ENCODE assay signal across 16 cellular contexts in the genomic region with DNA sequence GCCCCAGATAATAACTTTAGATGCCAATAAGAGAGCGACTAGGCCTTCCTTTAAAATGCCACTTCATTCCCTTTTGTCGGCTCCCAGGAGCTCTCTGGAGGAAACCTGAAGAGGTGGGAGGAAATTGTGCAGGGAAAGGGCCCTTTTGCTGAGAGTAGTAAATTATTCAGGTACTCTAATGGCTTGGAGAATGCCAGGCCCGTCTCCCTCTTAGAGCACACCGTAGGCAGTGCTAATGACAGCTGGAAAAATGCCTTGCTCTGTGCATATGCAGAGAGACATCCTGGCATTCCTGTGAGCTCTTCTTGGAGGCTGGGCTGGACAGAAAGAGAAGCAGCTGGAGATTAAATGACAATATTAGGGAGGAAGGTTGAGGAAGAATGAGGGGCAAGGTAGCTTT.
"Had no signal": no experiment of that assay in that cellular context is flagged by ENCODE, and none has a peak within 500 bp of the region (broad histone marks: within the 10 kb centered on the region; RNA-seq: fewer than 3 reads in every experiment).

No MANE protein-coding gene starts in this region.

- H3K9me3 Mint-ChIP-seq: activated CD4-positive, alpha-beta memory T cell treated with anti-CD3 and anti-CD28 coated beads, Interleukin-2, amount 10 ng/mL, durations not matched to agents 7 days and 5 days had no signal

- H3K27me3 ChIP-seq: ascending aorta, thyroid gland had no signal

- H3K4me1 Mint-ChIP-seq: activated CD4-positive, alpha-beta memory T cell treated with anti-CD3 and anti-CD28 coated beads, Interleukin-2, amount 10 ng/mL, durations not matched to agents 7 days and 5 days; activated CD4-positive, alpha-beta T cell treated with anti-CD3 and anti-CD28 coated beads for 36 hours had no signal

- H3K27ac Mint-ChIP-seq: activated CD4-positive, alpha-beta memory T cell treated with anti-CD3 and anti-CD28 coated beads, Interleukin-2, amount 10 ng/mL, durations not matched to agents 7 days and 5 days; activated CD4-positive, alpha-beta T cell treated with anti-CD3 and anti-CD28 coated beads for 36 hours had no signal

- H3K4me1 ChIP-seq: ascending aorta, esophagus squamous epithelium, heart left ventricle, pancreas, stomach, thyroid gland had no signal

- H3K9me3 ChIP-seq: ascending aorta, esophagus squamous epithelium, heart left ventricle, pancreas, stomach, thyroid gland had no signal

- H3K36me3 ChIP-seq: ascending aorta, esophagus squamous epithelium, heart left ventricle, pancreas, stomach, thyroid gland had no signal

- H3K4me3 Mint-ChIP-seq: activated CD4-positive, alpha-beta memory T cell treated with anti-CD3 and anti-CD28 coated beads, Interleukin-2, amount 10 ng/mL, durations not matched to agents 7 days and 5 days; activated CD4-positive, alpha-beta T cell treated with anti-CD3 and anti-CD28 coated beads for 36 hours had no signal

- DNase-seq: activated CD4-positive, alpha-beta memory T cell treated with anti-CD3 and anti-CD28 coated beads, Interleukin-2, amount 10 ng/mL, durations not matched to agents 7 days and 5 days; activated CD4-positive, alpha-beta T cell treated with anti-CD3 and anti-CD28 coated beads for 36 hours; activated gamma-delta T cell; activated T-cell treated with anti-CD3 and anti-CD28 coated beads, Interleukin-2, amount 50 U/mL, for 48 hours; esophagus squamous epithelium; foreskin fibroblast; heart left ventricle; pancreas; stimulated activated CD4-positive, alpha-beta T cell treated with anti-CD3 and anti-CD28 coated beads, Interleukin-15, amount 100 ng/mL, for 24 hours; stimulated activated CD4-positive, alpha-beta T cell treated with anti-CD3 and anti-CD28 coated beads, Interleukin-4, amount 100 ng/mL, for 4 hours; stomach; SW 1271; T1000; thyroid gland had no signal

- H3K27ac ChIP-seq: ascending aorta, esophagus squamous epithelium, heart left ventricle, pancreas, stomach, thyroid gland, VCaP had no signal

- ATAC-seq: activated CD4-positive, alpha-beta T cell treated with anti-CD3 and anti-CD28 coated beads for 36 hours; heart left ventricle; pancreas had no signal

- H3K4me3 ChIP-seq: ascending aorta, esophagus squamous epithelium, heart left ventricle, pancreas, stomach, thyroid gland had no signal
